15 cellular contexts compared by ENCODE assay signal in the genomic region with DNA sequence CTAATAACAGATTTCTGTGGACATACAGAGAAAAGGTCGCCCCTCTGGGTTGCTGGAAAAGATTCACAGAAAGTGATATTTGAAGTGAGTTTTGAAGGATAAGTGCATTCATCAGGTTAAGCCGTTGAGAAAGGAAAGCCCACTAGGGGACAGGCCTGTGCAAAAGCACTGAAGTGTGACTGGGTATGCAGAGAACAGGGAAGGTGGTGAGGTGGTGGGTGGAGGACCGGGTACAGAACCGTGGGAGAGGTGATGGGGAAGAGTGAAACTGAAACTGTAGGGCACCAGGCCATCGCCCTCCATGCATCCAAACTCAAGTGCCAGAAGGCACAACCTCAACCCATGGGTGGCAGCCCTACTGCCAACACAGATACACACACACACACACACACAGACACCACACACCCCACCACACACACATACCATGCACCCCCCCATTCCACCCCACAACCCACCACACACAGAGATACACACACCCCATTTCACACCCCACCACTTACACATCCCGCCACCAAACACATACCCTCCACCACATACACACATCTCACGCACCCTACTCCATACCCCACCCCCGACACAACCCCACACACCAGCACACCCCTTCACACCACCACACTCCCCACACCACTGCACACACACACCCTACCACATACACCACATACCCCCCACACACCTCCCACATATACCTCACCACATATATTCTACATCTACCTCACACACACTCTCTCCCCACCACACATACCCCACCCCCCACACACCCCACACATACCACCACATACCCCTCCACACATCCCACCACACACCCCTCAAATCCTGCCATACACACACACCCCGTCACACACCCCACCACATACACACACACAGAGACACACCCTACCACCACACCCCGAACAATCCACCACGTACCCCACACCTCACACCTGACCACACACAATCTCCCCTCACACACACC. TPM values are rescaled to one million over a fixed set of nuclear protein-coding genes. Genes with fewer than 3 reads are reported as not detected.
DNase-seq lines count a peak whose midpoint lies in the region; TF ChIP-seq lines count a peak whose summit lies in the region.
"Had no signal": no experiment of that assay in that cellular context is flagged by ENCODE, and none has a peak within 500 bp of the region (broad histone marks: within the 10 kb centered on the region; RNA-seq: fewer than 3 reads in every experiment).

No MANE protein-coding gene starts in this region.

- H2BK5ac ChIP-seq in neuronal stem cell (ENCODE audit: low read length): no peak overlapping the region

- H2AFZ ChIP-seq in neuronal stem cell (ENCODE audit: low read length): no peak overlapping the region

- no peak overlapping the region for H4K91ac ChIP-seq in neuronal stem cell (ENCODE audit: low read depth, low read length, poor library complexity)

- H3K4me2 ChIP-seq in neuronal stem cell (ENCODE audit: insufficient read depth, low read length, poor library complexity, severe bottlenecking): no peak overlapping the region

- TF ChIP-seq CTCF in brain microvascular endothelial cell (IDR thresholded peaks at IDR 0.05; ENCODE audit: low read depth, low read length, missing control alignments): peak; percentile 34

- H3K4ac ChIP-seq in neuronal stem cell (ENCODE audit: low read length): no peak overlapping the region

- peak overlapping the region; percentile 14 for H2AK5ac ChIP-seq in neuronal stem cell (ENCODE audit: low read depth, low read length)

- no peaks in the 10 kb centered on the region for H3K79me1 ChIP-seq in neuronal stem cell (ENCODE audit: low read depth, low read length)

- in situ Hi-C loops in brain microvascular endothelial cell (cut with HindIII; ENCODE audit: low pct_ligation_motif_present, low sequenced_read_pairs): no loop called here

- H3K9ac ChIP-seq in neuronal stem cell (ENCODE audit: low read depth, low read length, poor library complexity): no peak overlapping the region

- H2BK15ac ChIP-seq in neuronal stem cell (ENCODE audit: low read length): no peak overlapping the region

- H3K23ac ChIP-seq in neuronal stem cell (ENCODE audit: low read depth, low read length, poor library complexity): peak overlapping the region; percentile 3

- no peaks in the 10 kb centered on the region for H3K9me3 ChIP-seq in neuronal stem cell (replicated peaks in 1 of 2; ENCODE audit: control insufficient read depth in 2 of 2, insufficient read depth in 1 of 2, low read depth in 1 of 2, low read length in 2 of 2)
- H3K9me3 ChIP-seq: SJSA1 had no signal

- no peak overlapping the region for H3K27ac ChIP-seq in brain microvascular endothelial cell
- no peak overlapping the region for H3K27ac ChIP-seq in neuronal stem cell (replicated peaks; ENCODE audit: low read length)
- H3K27ac ChIP-seq: SJSA1, tibial nerve, VCaP had no signal

- H3K18ac ChIP-seq in neuronal stem cell (ENCODE audit: low read length): no peak overlapping the region

- no peak overlapping the region for H2BK120ac ChIP-seq in neuronal stem cell (ENCODE audit: low read depth, low read length)

- H3K27me3 ChIP-seq in brain microvascular endothelial cell (replicated peaks) (no peaks in the 10 kb centered on the region), neuronal stem cell (ENCODE audit: control insufficient read depth in 3 of 3, insufficient read depth in 3 of 3, low read depth in 1 of 3, low read length in 3 of 3) (no peaks in the 10 kb centered on the region)
- H3K27me3 ChIP-seq: SJSA1, tibial nerve had no signal

- peak overlapping the region; percentile 68 for H4K8ac ChIP-seq in neuronal stem cell (ENCODE audit: low read depth, low read length)

- 100% methylated on average over 6 of the region's 11 CpGs; no CpG with 5 or more reads in 1 of the 2 donors for WGBS in neuronal stem cell (ENCODE audit: extremely low coverage in 2 of 2, insufficient read length in 2 of 2, insufficient replicate concordance in 1 of 2), 2 donors

- no peak overlapping the region for H3K14ac ChIP-seq in neuronal stem cell (ENCODE audit: low read length)

- DNase-seq in SIG-M5 treated with dmso at 0.1 percent for 504 hours (lab: John Stamatoyannopoulos, UW; ENCODE audit: unreplicated experiment) (peak; percentile 7), SIG-M5 (lab: John Stamatoyannopoulos, UW) (no peak), HuH-7.5 (ENCODE audit: low spot score) (peak; percentile 7), brain microvascular endothelial cell (no peak), neuronal stem cell (ENCODE audit: low spot score) (no peak), NCI-H2081 treated with DMSO at 0.1 percent for 48 hours (lab: John Stamatoyannopoulos, UW) (no peak), LoVo (ENCODE audit: low spot score) (no peak)
- no peak for DNase-seq in stimulated activated CD4-positive, alpha-beta T cell treated with anti-CD3 and anti-CD28 coated beads, Interleukin-4, amount 100 ng/mL, for 24 hours
- DNase-seq: ACHN, islet precursor cell, NCI-H1092 treated with DMSO at 0.1 percent for 48 hours, NCI-H526 treated with DMSO at 0.1 percent for 48 hours had no signal

- H3K4me1 ChIP-seq in neuronal stem cell (ENCODE audit: control insufficient read depth in 2 of 2, insufficient read depth in 1 of 2, low read depth in 1 of 2, low read length in 2 of 2): peaks cover 0 to 2% of the 10 kb centered on the region in 2 donors
- H3K4me1 ChIP-seq: SJSA1, tibial nerve had no signal

- no peak overlapping the region for H2BK12ac ChIP-seq in neuronal stem cell (ENCODE audit: low read length)

- no peaks in the 10 kb centered on the region for H3K36me3 ChIP-seq in brain microvascular endothelial cell (replicated peaks)
- peaks cover 0 to 1% of the 10 kb centered on the region in 2 donors for H3K36me3 ChIP-seq in neuronal stem cell (replicated peaks in 1 of 2; ENCODE audit: control insufficient read depth in 2 of 2, insufficient read depth in 2 of 2, low read length in 2 of 2)
- H3K36me3 ChIP-seq: SJSA1, tibial nerve had no signal

- no peak overlapping the region for H3K4me3 ChIP-seq in brain microvascular endothelial cell (ENCODE audit: low read depth, low read length)
- peak overlapping the region in 1 of 2 donors; percentile 65 for H3K4me3 ChIP-seq in neuronal stem cell (ENCODE audit: low read length in 2 of 2)
- H3K4me3 ChIP-seq: SJSA1, tibial nerve had no signal

RNA-seq across cellular contexts. Expression of gene TSEN15, which starts 59.0 kb away (rescaled TPM):
- polyA plus RNA-seq in neuronal stem cell (2013, experiment 1 of 2): 58.2 TPM
- polyA plus RNA-seq in neuronal stem cell (2013, experiment 2 of 2): 60.1 TPM

Comparison
In these comparisons a context has a peak if more than half of its experiments do, and no peak if none do; other contexts are left out.
1. DNase-seq: peak in SIG-M5 treated with dmso at 0.1 percent for 504 hours (single experiment) and HuH-7.5 (single experiment); none in SIG-M5 (single experiment), brain microvascular endothelial cell (single experiment), neuronal stem cell (single experiment), stimulated activated CD4-positive, alpha-beta T cell treated with anti-CD3 and anti-CD28 coated beads, Interleukin-4, amount 100 ng/mL, for 24 hours (single experiment), NCI-H2081 treated with DMSO at 0.1 percent for 48 hours (single experiment) and LoVo (single experiment).